ENCODE assay signal across 33 cellular contexts in the genomic region with DNA sequence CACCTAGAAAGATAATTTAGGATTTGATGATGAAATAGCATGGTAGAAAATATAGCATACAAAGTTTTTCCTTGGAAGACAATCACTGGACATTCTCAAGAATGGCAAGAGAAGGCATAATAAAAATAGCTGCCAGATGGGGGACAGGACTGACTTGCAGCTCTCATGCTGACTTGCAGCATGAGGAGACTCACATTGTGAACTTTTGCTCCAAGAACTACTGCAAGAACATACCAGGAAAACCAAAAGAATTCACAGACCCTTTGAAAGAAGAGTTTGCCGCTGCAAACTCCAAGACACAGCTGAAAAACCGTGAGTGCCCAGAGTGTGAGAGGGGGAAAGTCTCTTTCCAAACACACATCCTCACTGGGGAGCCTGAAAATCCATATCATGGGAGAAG. TPM values are rescaled to one million over a fixed set of nuclear protein-coding genes. Genes with fewer than 3 reads are reported as not detected.
DNase-seq lines count a peak whose midpoint lies in the region; ATAC-seq and TF ChIP-seq lines count a peak whose summit lies in the region.
"Had no signal": no experiment of that assay in that cellular context is flagged by ENCODE, and none has a peak within 500 bp of the region (broad histone marks: within the 10 kb centered on the region; RNA-seq: fewer than 3 reads in every experiment).

No MANE protein-coding gene starts in this region.

- ATAC-seq in GM18858 (IDR thresholded peaks at IDR 0.05; ENCODE audit: unreplicated experiment): no peak
- no peak for ATAC-seq in HG03442 (IDR thresholded peaks at IDR 0.05; ENCODE audit: unreplicated experiment)
- ATAC-seq in natural killer cell: no peak
- ATAC-seq: activated CD4-positive, CD25-positive, alpha-beta regulatory T cell treated with anti-CD3 and anti-CD28 coated beads, Interleukin-2, amount 50 U/mL, for 24 hours; activated naive CD8-positive, alpha-beta T cell treated with anti-CD3 and anti-CD28 coated beads, Interleukin-2, amount 50 U/mL, for 24 hours; activated T-cell treated with anti-CD3 and anti-CD28 coated beads, Interleukin-2, amount 50 U/mL, for 72 hours; left ventricle myocardium superior had no signal

- H3K27ac Mint-ChIP-seq in nephron (peak overlapping the region in 2 of 3 experiments; percentile 30 to 63), natural killer cell (no peak overlapping the region)
- H3K27ac Mint-ChIP-seq: activated naive CD8-positive, alpha-beta T cell treated with anti-CD3 and anti-CD28 coated beads, Interleukin-2, amount 50 U/mL, for 24 hours; activated T-cell treated with anti-CD3 and anti-CD28 coated beads, Interleukin-2, amount 50 U/mL, for 72 hours; B cell; naive B cell had no signal

- H3K4me1 ChIP-seq in adipocyte (ENCODE audit: control insufficient read depth, insufficient read depth, low read length): peaks cover 10% of the 10 kb centered on the region
- H3K4me1 ChIP-seq: breast epithelium, colonic mucosa, HAP-1, stomach had no signal

- intact Hi-C loops in natural killer cell (cut with micrococcal nuclease): no loop called here

- H3K4me3 ChIP-seq in AG10803 (ENCODE audit: low read length): no peak overlapping the region
- H3K4me3 ChIP-seq in adipocyte (ENCODE audit: low read length): no peak overlapping the region
- H3K4me3 ChIP-seq: breast epithelium, colonic mucosa, HAP-1, stomach had no signal

- peaks cover 10% of the 10 kb centered on the region for H3K27me3 ChIP-seq in adipocyte (replicated peaks; ENCODE audit: control insufficient read depth, insufficient read depth, low read length)
- H3K27me3 ChIP-seq: breast epithelium, colonic mucosa had no signal

- H3K4me3 Mint-ChIP-seq in nephron (no peak overlapping the region), natural killer cell (no peak overlapping the region)
- H3K4me3 Mint-ChIP-seq: activated naive CD8-positive, alpha-beta T cell treated with anti-CD3 and anti-CD28 coated beads, Interleukin-2, amount 50 U/mL, for 24 hours; activated T-cell treated with anti-CD3 and anti-CD28 coated beads, Interleukin-2, amount 50 U/mL, for 72 hours; B cell; naive B cell had no signal

- peaks cover 16% of the 10 kb centered on the region for H3K9me3 ChIP-seq in adipocyte (ENCODE audit: control insufficient read depth, low read length)
- H3K9me3 ChIP-seq: breast epithelium, colonic mucosa, HAP-1 had no signal

- H3K9me3 Mint-ChIP-seq in nephron: peaks cover 7% of the 10 kb centered on the region
- H3K9me3 Mint-ChIP-seq in natural killer cell: no peaks in the 10 kb centered on the region
- H3K9me3 Mint-ChIP-seq: activated naive CD8-positive, alpha-beta T cell treated with anti-CD3 and anti-CD28 coated beads, Interleukin-2, amount 50 U/mL, for 24 hours; activated T-cell treated with anti-CD3 and anti-CD28 coated beads, Interleukin-2, amount 50 U/mL, for 72 hours had no signal

- H3K36me3 Mint-ChIP-seq in nephron (ENCODE audit: low read depth) (no peaks in the 10 kb centered on the region), natural killer cell (no peaks in the 10 kb centered on the region)

- H3K4me1 Mint-ChIP-seq in nephron (peaks cover 13% of the 10 kb centered on the region), natural killer cell (no peaks in the 10 kb centered on the region)
- H3K4me1 Mint-ChIP-seq: activated naive CD8-positive, alpha-beta T cell treated with anti-CD3 and anti-CD28 coated beads, Interleukin-2, amount 50 U/mL, for 24 hours; B cell; naive B cell had no signal

- H3K36me3 ChIP-seq in adipocyte (ENCODE audit: control insufficient read depth, insufficient read depth, low read length, severe bottlenecking): no peaks in the 10 kb centered on the region
- H3K36me3 ChIP-seq: breast epithelium, colonic mucosa, HAP-1, stomach had no signal

- TF ChIP-seq CTCF in AG10803 (conservative IDR thresholded peaks at IDR 0.05; ENCODE audit: low read length) (no peak), nephron (IDR thresholded peaks at IDR 0.05; ENCODE audit: unreplicated experiment in 3 of 3) (no peak), natural killer cell (IDR thresholded peaks at IDR 0.05) (no peak)

- H3K9ac ChIP-seq in adipocyte (ENCODE audit: low read length): no peak overlapping the region

- peak; percentile 73 for DNase-seq in AG10803 (ENCODE audit: low read depth)
- peak; percentile 72 for DNase-seq in adipocyte (ENCODE audit: low read depth)
- DNase-seq in fibroblast of peridontal ligament (ENCODE audit: extremely low read depth): peak; percentile 57
- DNase-seq in natural killer cell: no peak
- no peak for DNase-seq in RPMI8226
- DNase-seq: activated CD4-positive, alpha-beta T cell treated with anti-CD3 and anti-CD28 coated beads, Interleukin-2, amount 50 U/mL, for 48 hours; activated naive CD8-positive, alpha-beta T cell treated with anti-CD3 and anti-CD28 coated beads, Interleukin-2, amount 50 U/mL, for 24 hours; activated T-cell treated with anti-CD3 and anti-CD28 coated beads, Interleukin-2, amount 50 U/mL, for 72 hours; colonic mucosa; DMS 273 treated with DMSO at 0.1 percent for 48 hours; effector CD4-positive, alpha-beta T cell; glutamatergic neuron; Kasumi-1; left ventricle myocardium superior; naive B cell; NCI-H1417 treated with DMSO at 0.1 percent for 48 hours; NCI-H2029 treated with DMSO at 0.1 percent for 48 hours; NCI-H2227 treated with DMSO at 0.1 percent for 48 hours; NCI-H526; NK-92 treated with Interleukin-12 subunit alpha and Interleukin-12 subunit beta, amount 100 ng/mL, for 24 hours; Right ventricle myocardium superior; stimulated activated CD8-positive, alpha-beta memory T cell treated with anti-CD3 and anti-CD28 coated beads, Interleukin-4, amount 100 ng/mL, for 48 hours; stomach; T-helper 2 cell had no signal

- H3K27me3 Mint-ChIP-seq in nephron (ENCODE audit: low read depth): no peaks in the 10 kb centered on the region
- peaks cover 11 to 22% of the 10 kb centered on the region in 2 donors for H3K27me3 Mint-ChIP-seq in natural killer cell (ENCODE audit: low read depth in 2 of 2)

RNA-seq across cellular contexts. Expression of gene CRYGD, which starts 47.0 kb away (rescaled TPM):
- total RNA-seq in natural killer cell: not detected
- total RNA-seq: A172; activated T-cell treated with anti-CD3 and anti-CD28 coated beads, Interleukin-2, amount 50 U/mL, for 72 hours; B cell; breast epithelium; colonic mucosa; left ventricle myocardium superior; osteoblast; Right ventricle myocardium superior; stomach had no signal

RNA-seq across cellular contexts. Expression of gene PLEKHM3, which starts 52.0 kb away (rescaled TPM):
- total RNA-seq in natural killer cell: 10 to 100 TPM; 21.7 to 27.7 (median 26.3) TPM

RNA-seq across cellular contexts. Expression of gene CRYGC, which starts 52.3 kb away (rescaled TPM):
- not detected for total RNA-seq in natural killer cell
- total RNA-seq: A172; activated T-cell treated with anti-CD3 and anti-CD28 coated beads, Interleukin-2, amount 50 U/mL, for 72 hours; B cell; breast epithelium; colonic mucosa; left ventricle myocardium superior; osteoblast; Right ventricle myocardium superior; stomach had no signal

Comparison
In these comparisons a context has a peak if more than half of its experiments do, and no peak if none do; other contexts are left out.
1. DNase-seq: peak in AG10803 (single experiment), adipocyte (single experiment) and fibroblast of peridontal ligament (single experiment); none in natural killer cell (single experiment) and RPMI8226 (single experiment).
2. H3K27ac Mint-ChIP-seq: peak in nephron (2 of 3); none in natural killer cell (0 of 2).